In genomic region chrX:41921492-41922124, GRCh38 we compare ENCODE assay signal across 8 cellular contexts. TPM values are rescaled to one million over a fixed set of nuclear protein-coding genes. Genes with fewer than 3 reads are reported as not detected.
A peak's percentile ranks its signal among the peaks of the same experiment; 100 is the strongest.
DNase-seq lines count a peak whose midpoint lies in the region; ATAC-seq and TF ChIP-seq lines count a peak whose summit lies in the region.

No MANE protein-coding gene starts in this region.

- H3K27me3 Mint-ChIP-seq in activated CD4-positive, alpha-beta T cell treated with anti-CD3 and anti-CD28 coated beads, Interleukin-2, amount 10 ng/mL, durations not matched to agents 7 days and 5 days, result no peaks in the 10 kb centered on the region
- H3K27me3 Mint-ChIP-seq in natural killer cell (ENCODE audit: low read depth in 2 of 2), result no peaks in the 10 kb centered on the region

- H3K4me1 Mint-ChIP-seq in activated CD4-positive, alpha-beta T cell treated with anti-CD3 and anti-CD28 coated beads, Interleukin-2, amount 10 ng/mL, durations not matched to agents 7 days and 5 days, result peaks cover 37% of the 10 kb centered on the region
- H3K4me1 Mint-ChIP-seq in natural killer cell, result peaks cover 15 to 21% of the 10 kb centered on the region in 2 donors

- no peak for TF ChIP-seq CTCF in natural killer cell (IDR thresholded peaks at IDR 0.05)

- peaks cover 8% of the 10 kb centered on the region for H3K36me3 Mint-ChIP-seq in activated CD4-positive, alpha-beta T cell treated with anti-CD3 and anti-CD28 coated beads, Interleukin-2, amount 10 ng/mL, durations not matched to agents 7 days and 5 days (ENCODE audit: low read depth)
- no peaks in the 10 kb centered on the region for H3K36me3 Mint-ChIP-seq in natural killer cell

- ATAC-seq in natural killer cell (no peak), GM18868 (IDR thresholded peaks at IDR 0.05; ENCODE audit: unreplicated experiment) (no peak), HG02678 (IDR thresholded peaks at IDR 0.05; ENCODE audit: unreplicated experiment) (no peak)

- H3K4me3 Mint-ChIP-seq in activated CD4-positive, alpha-beta T cell treated with anti-CD3 and anti-CD28 coated beads, Interleukin-2, amount 10 ng/mL, durations not matched to agents 7 days and 5 days, result peak overlapping the region; percentile 89
- peak overlapping the region; percentile 88 for H3K4me3 Mint-ChIP-seq in natural killer cell

- no peaks in the 10 kb centered on the region for H3K9me3 Mint-ChIP-seq in activated CD4-positive, alpha-beta T cell treated with anti-CD3 and anti-CD28 coated beads, Interleukin-2, amount 10 ng/mL, durations not matched to agents 7 days and 5 days
- H3K9me3 Mint-ChIP-seq in natural killer cell, result no peaks in the 10 kb centered on the region

- DNase-seq in activated CD4-positive, alpha-beta T cell treated with anti-CD3 and anti-CD28 coated beads, Interleukin-2, amount 10 ng/mL, durations not matched to agents 7 days and 5 days, result no peak
- no peak for DNase-seq in activated CD4-positive, alpha-beta T cell treated with anti-CD3 and anti-CD28 coated beads, Interleukin-2, amount 50 U/mL, for 48 hours
- DNase-seq in NOMO-1 treated with dmso at 0.1 percent for 144 hours (lab: John Stamatoyannopoulos, UW; ENCODE audit: unreplicated experiment) (peak; percentile 71), dedifferentiated amniotic fluid mesenchymal stem cell (ENCODE audit: extremely low spot score) (peak; percentile 32), natural killer cell (no peak), NCI-H2081 (lab: John Stamatoyannopoulos, UW) (no peak)

- POLR2A ChIA-PET in activated CD4-positive, alpha-beta T cell treated with anti-CD3 and anti-CD28 coated beads, Interleukin-2, amount 10 ng/mL, durations not matched to agents 7 days and 5 days (lab: Charles Lee), result no interaction called here

- peak overlapping the region; percentile 92 for H3K27ac Mint-ChIP-seq in activated CD4-positive, alpha-beta T cell treated with anti-CD3 and anti-CD28 coated beads, Interleukin-2, amount 10 ng/mL, durations not matched to agents 7 days and 5 days
- H3K27ac Mint-ChIP-seq in natural killer cell, result peak overlapping the region; percentile 58 to 83

- intact Hi-C loops in natural killer cell (cut with micrococcal nuclease), result loop anchor here (10.0 kb wide), 1 partner anchor 1023 kb away; no protein-coding TSS in a partner anchor

- CTCF ChIA-PET in activated CD4-positive, alpha-beta T cell treated with anti-CD3 and anti-CD28 coated beads, Interleukin-2, amount 10 ng/mL, durations not matched to agents 7 days and 5 days (lab: Charles Lee), result no interaction called here

RNA-seq across cellular contexts. Expression of gene CASK, which starts 1.7 kb away (rescaled TPM):
- total RNA-seq in activated CD4-positive, alpha-beta T cell treated with anti-CD3 and anti-CD28 coated beads, Interleukin-2, amount 10 ng/mL, durations not matched to agents 7 days and 5 days, result 10 to 100 TPM; 30.8 to 32.4 TPM
- total RNA-seq in natural killer cell, result 10 to 100 TPM; 23.5 to 27.9 (median 25.6) TPM

Comparison
In these comparisons a context has a peak if more than half of its experiments do, and no peak if none do; other contexts are left out.
1. DNase-seq: peak in NOMO-1 treated with dmso at 0.1 percent for 144 hours (single experiment) and dedifferentiated amniotic fluid mesenchymal stem cell (single experiment); none in activated CD4-positive, alpha-beta T cell treated with anti-CD3 and anti-CD28 coated beads, Interleukin-2, amount 10 ng/mL, durations not matched to agents 7 days and 5 days (single experiment), activated CD4-positive, alpha-beta T cell treated with anti-CD3 and anti-CD28 coated beads, Interleukin-2, amount 50 U/mL, for 48 hours (0 of 2), natural killer cell (single experiment) and NCI-H2081 (0 of 2).